1 cellular context compared by ENCODE assay signal in the genomic region with DNA sequence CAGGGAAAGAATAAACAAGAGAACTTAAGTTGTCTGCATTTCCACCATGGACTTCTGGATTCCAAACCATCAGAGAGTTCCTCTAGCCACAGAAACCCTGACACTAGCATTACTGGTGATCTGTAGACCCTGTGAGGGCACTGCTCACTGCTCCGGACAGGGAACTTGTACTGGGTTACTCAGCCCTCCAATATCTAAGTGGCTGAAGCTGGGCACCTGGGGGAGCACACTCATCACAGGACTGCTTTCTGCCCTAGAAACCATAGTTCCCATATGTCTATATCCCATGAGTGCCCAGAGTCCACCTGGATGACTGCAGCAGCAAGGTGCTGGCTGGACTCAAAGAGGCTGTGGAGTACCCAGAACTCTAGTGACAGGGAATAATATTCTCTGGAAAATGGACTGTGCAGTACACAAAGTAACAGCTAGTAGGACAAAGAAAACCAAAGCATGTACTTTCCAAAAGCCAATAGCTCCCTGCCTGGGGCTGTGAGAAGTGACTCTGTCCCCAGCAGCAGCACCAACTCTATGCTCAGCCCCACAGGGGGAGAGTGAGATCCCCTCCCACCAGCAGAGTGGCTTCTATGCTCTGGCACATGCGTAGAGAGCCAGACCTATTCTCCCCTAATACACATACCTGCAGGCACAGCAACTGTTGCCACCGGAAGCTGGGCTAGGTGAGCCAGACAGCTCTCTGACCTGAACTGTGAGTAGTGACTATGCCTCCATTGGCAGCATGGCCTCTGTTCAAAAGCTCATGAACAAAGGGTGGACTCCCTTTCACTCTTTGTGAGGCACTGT.
TF ChIP-seq lines count a peak whose summit lies in the region.

No MANE protein-coding gene starts in this region.

TF ChIP-seq in GM23338, 12 proteins besides CTCF, POLR2A, EP300 and RAD21 (continued from another document):
- TF ChIP-seq, protein P1, sequence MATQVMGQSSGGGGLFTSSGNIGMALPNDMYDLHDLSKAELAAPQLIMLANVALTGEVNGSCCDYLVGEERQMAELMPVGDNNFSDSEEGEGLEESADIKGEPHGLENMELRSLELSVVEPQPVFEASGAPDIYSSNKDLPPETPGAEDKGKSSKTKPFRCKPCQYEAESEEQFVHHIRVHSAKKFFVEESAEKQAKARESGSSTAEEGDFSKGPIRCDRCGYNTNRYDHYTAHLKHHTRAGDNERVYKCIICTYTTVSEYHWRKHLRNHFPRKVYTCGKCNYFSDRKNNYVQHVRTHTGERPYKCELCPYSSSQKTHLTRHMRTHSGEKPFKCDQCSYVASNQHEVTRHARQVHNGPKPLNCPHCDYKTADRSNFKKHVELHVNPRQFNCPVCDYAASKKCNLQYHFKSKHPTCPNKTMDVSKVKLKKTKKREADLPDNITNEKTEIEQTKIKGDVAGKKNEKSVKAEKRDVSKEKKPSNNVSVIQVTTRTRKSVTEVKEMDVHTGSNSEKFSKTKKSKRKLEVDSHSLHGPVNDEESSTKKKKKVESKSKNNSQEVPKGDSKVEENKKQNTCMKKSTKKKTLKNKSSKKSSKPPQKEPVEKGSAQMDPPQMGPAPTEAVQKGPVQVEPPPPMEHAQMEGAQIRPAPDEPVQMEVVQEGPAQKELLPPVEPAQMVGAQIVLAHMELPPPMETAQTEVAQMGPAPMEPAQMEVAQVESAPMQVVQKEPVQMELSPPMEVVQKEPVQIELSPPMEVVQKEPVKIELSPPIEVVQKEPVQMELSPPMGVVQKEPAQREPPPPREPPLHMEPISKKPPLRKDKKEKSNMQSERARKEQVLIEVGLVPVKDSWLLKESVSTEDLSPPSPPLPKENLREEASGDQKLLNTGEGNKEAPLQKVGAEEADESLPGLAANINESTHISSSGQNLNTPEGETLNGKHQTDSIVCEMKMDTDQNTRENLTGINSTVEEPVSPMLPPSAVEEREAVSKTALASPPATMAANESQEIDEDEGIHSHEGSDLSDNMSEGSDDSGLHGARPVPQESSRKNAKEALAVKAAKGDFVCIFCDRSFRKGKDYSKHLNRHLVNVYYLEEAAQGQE (IDR thresholded peaks at IDR 0.05; ENCODE audit: unreplicated experiment) = no peak
- TF ChIP-seq CREB1 (CRISPR knock-in tag; IDR thresholded peaks at IDR 0.05; ENCODE audit: low read depth) = no peak
- TF ChIP-seq JUNB (IDR thresholded peaks at IDR 0.05; ENCODE audit: unreplicated experiment) = no peak
- TF ChIP-seq EZH2phosphoT487 (IDR thresholded peaks at IDR 0.05; ENCODE audit: unreplicated experiment) = no peak
- TF ChIP-seq POLR2AphosphoS5 (IDR thresholded peaks at IDR 0.05; ENCODE audit: low read depth) = no peak
- TF ChIP-seq, protein P2, sequence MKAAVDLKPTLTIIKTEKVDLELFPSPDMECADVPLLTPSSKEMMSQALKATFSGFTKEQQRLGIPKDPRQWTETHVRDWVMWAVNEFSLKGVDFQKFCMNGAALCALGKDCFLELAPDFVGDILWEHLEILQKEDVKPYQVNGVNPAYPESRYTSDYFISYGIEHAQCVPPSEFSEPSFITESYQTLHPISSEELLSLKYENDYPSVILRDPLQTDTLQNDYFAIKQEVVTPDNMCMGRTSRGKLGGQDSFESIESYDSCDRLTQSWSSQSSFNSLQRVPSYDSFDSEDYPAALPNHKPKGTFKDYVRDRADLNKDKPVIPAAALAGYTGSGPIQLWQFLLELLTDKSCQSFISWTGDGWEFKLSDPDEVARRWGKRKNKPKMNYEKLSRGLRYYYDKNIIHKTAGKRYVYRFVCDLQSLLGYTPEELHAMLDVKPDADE (IDR thresholded peaks at IDR 0.05) = no peak
- TF ChIP-seq, protein P3, sequence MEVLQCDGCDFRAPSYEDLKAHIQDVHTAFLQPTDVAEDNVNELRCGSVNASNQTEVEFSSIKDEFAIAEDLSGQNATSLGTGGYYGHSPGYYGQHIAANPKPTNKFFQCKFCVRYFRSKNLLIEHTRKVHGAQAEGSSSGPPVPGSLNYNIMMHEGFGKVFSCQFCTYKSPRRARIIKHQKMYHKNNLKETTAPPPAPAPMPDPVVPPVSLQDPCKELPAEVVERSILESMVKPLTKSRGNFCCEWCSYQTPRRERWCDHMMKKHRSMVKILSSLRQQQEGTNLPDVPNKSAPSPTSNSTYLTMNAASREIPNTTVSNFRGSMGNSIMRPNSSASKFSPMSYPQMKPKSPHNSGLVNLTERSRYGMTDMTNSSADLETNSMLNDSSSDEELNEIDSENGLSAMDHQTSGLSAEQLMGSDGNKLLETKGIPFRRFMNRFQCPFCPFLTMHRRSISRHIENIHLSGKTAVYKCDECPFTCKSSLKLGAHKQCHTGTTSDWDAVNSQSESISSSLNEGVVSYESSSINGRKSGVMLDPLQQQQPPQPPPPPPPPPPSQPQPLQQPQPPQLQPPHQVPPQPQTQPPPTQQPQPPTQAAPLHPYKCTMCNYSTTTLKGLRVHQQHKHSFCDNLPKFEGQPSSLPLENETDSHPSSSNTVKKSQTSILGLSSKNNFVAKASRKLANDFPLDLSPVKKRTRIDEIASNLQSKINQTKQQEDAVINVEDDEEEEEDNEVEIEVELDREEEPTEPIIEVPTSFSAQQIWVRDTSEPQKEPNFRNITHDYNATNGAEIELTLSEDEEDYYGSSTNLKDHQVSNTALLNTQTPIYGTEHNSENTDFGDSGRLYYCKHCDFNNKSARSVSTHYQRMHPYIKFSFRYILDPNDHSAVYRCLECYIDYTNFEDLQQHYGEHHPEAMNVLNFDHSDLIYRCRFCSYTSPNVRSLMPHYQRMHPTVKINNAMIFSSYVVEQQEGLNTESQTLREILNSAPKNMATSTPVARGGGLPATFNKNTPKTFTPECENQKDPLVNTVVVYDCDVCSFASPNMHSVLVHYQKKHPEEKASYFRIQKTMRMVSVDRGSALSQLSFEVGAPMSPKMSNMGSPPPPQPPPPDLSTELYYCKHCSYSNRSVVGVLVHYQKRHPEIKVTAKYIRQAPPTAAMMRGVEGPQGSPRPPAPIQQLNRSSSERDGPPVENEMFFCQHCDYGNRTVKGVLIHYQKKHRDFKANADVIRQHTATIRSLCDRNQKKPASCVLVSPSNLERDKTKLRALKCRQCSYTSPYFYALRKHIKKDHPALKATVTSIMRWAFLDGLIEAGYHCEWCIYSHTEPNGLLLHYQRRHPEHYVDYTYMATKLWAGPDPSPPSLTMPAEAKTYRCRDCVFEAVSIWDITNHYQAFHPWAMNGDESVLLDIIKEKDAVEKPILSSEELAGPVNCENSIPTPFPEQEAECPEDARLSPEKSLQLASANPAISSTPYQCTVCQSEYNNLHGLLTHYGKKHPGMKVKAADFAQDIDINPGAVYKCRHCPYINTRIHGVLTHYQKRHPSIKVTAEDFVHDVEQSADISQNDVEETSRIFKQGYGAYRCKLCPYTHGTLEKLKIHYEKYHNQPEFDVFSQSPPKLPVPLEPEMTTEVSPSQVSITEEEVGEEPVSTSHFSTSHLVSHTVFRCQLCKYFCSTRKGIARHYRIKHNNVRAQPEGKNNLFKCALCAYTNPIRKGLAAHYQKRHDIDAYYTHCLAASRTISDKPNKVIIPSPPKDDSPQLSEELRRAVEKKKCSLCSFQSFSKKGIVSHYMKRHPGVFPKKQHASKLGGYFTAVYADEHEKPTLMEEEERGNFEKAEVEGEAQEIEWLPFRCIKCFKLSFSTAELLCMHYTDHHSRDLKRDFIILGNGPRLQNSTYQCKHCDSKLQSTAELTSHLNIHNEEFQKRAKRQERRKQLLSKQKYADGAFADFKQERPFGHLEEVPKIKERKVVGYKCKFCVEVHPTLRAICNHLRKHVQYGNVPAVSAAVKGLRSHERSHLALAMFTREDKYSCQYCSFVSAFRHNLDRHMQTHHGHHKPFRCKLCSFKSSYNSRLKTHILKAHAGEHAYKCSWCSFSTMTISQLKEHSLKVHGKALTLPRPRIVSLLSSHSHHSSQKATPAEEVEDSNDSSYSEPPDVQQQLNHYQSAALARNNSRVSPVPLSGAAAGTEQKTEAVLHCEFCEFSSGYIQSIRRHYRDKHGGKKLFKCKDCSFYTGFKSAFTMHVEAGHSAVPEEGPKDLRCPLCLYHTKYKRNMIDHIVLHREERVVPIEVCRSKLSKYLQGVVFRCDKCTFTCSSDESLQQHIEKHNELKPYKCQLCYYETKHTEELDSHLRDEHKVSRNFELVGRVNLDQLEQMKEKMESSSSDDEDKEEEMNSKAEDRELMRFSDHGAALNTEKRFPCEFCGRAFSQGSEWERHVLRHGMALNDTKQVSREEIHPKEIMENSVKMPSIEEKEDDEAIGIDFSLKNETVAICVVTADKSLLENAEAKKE (CRISPR knock-in tag; IDR thresholded peaks at IDR 0.05) = no peak
